In genomic region chr12:4648099-4648498, GRCh38 we compare ENCODE assay signal across 2 cellular contexts.
TF ChIP-seq lines count a peak whose summit lies in the region.

No MANE protein-coding gene starts in this region.

TF ChIP-seq in GM12878, 131 proteins besides CTCF, POLR2A, EP300 and RAD21 (continued from another document):
- TF ChIP-seq BCL11A (IDR thresholded peaks at IDR 0.05; ENCODE audit: low read depth, low read length) (no peak), SMAD1 (IDR thresholded peaks at IDR 0.05; ENCODE audit: low read depth, partially characterized antibody) (no peak), REST (IDR thresholded peaks at IDR 0.05; ENCODE audit: low read depth, low read length) (no peak), TARDBP (IDR thresholded peaks at IDR 0.05; ENCODE audit: borderline replicate concordance) (no peak), BMI1 (IDR thresholded peaks at IDR 0.05; ENCODE audit: borderline replicate concordance) (no peak), ZNF384 (IDR thresholded peaks at IDR 0.05; ENCODE audit: borderline replicate concordance, low read depth, low read length) (no peak), WRNIP1 (IDR thresholded peaks at IDR 0.05; ENCODE audit: borderline replicate concordance, low read depth, low read length) (no peak), BCLAF1 (IDR thresholded peaks at IDR 0.05) (no peak), RELB (IDR thresholded peaks at IDR 0.05; ENCODE audit: low read depth) (no peak)
- TF ChIP-seq, protein P1, sequence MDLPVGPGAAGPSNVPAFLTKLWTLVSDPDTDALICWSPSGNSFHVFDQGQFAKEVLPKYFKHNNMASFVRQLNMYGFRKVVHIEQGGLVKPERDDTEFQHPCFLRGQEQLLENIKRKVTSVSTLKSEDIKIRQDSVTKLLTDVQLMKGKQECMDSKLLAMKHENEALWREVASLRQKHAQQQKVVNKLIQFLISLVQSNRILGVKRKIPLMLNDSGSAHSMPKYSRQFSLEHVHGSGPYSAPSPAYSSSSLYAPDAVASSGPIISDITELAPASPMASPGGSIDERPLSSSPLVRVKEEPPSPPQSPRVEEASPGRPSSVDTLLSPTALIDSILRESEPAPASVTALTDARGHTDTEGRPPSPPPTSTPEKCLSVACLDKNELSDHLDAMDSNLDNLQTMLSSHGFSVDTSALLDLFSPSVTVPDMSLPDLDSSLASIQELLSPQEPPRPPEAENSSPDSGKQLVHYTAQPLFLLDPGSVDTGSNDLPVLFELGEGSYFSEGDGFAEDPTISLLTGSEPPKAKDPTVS (IDR thresholded peaks at IDR 0.05; ENCODE audit: low read depth, low read length) = no peak

TF ChIP-seq in liver, 16 proteins besides CTCF, POLR2A, EP300 and RAD21 (continued from another document):
- no peak for TF ChIP-seq REST (IDR thresholded peaks at IDR 0.05)
- no peak for TF ChIP-seq NR2F2 (IDR thresholded peaks at IDR 0.05)
- no peak for TF ChIP-seq TAF1 (conservative IDR thresholded peaks at IDR 0.05)
- TF ChIP-seq MAX (IDR thresholded peaks at IDR 0.05) = no peak
